In the genomic region with DNA sequence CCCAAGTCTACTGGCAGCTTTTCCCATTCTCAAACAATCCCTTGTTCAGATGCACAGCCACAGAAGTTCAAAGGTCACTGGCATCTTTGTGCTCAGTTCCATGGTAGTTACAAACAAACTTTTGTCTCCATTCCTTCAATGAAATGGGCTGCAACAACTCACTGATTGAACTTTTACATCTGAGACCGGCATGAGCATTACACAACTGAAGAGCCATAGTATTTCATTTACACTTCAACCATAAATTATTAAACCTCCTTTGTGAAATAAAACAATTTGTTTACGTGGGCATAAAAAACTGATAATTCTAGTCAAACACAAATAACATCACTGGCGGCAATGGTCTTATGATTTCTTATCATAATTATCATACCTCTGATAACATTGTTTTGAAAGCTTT, we compare ENCODE assay signal across 1 cellular context.
A peak's percentile ranks its signal among the peaks of the same experiment; 100 is the strongest.
TF ChIP-seq lines count a peak whose summit lies in the region.

No MANE protein-coding gene starts in this region.

TF ChIP-seq in HepG2, 621 proteins besides CTCF, POLR2A, EP300 and RAD21 (continued from another document and continues in another):
- TF ChIP-seq, protein P1, sequence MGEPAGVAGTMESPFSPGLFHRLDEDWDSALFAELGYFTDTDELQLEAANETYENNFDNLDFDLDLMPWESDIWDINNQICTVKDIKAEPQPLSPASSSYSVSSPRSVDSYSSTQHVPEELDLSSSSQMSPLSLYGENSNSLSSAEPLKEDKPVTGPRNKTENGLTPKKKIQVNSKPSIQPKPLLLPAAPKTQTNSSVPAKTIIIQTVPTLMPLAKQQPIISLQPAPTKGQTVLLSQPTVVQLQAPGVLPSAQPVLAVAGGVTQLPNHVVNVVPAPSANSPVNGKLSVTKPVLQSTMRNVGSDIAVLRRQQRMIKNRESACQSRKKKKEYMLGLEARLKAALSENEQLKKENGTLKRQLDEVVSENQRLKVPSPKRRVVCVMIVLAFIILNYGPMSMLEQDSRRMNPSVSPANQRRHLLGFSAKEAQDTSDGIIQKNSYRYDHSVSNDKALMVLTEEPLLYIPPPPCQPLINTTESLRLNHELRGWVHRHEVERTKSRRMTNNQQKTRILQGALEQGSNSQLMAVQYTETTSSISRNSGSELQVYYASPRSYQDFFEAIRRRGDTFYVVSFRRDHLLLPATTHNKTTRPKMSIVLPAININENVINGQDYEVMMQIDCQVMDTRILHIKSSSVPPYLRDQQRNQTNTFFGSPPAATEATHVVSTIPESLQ (CRISPR knock-in tag; conservative IDR thresholded peaks at IDR 0.05) = no peak
- TF ChIP-seq, protein P2, sequence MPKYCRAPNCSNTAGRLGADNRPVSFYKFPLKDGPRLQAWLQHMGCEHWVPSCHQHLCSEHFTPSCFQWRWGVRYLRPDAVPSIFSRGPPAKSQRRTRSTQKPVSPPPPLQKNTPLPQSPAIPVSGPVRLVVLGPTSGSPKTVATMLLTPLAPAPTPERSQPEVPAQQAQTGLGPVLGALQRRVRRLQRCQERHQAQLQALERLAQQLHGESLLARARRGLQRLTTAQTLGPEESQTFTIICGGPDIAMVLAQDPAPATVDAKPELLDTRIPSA (CRISPR knock-in tag; IDR thresholded peaks at IDR 0.05; ENCODE audit: borderline replicate concordance) = no peak
- TF ChIP-seq REXO4 (CRISPR knock-in tag; IDR thresholded peaks at IDR 0.05; ENCODE audit: borderline replicate concordance) (no peak), HNF4G (IDR thresholded peaks at IDR 0.05; ENCODE audit: borderline replicate concordance, low read depth, low read length) (peak; percentile 85), HNF4G (CRISPR knock-in tag; IDR thresholded peaks at IDR 0.05; ENCODE audit: borderline replicate concordance, low read depth) (peak; percentile 56; the same call in 1 of the 2 replicates), RORA (CRISPR knock-in tag; IDR thresholded peaks at IDR 0.05) (no peak), MTF1 (CRISPR knock-in tag; IDR thresholded peaks at IDR 0.05) (no peak), ZNF614 (CRISPR knock-in tag; IDR thresholded peaks at IDR 0.05; ENCODE audit: borderline replicate concordance) (peak; percentile 70; the same call in 1 of the 2 replicates), SP4 (CRISPR knock-in tag; IDR thresholded peaks at IDR 0.05) (no peak), SNAPC2 (CRISPR knock-in tag; IDR thresholded peaks at IDR 0.05) (no peak), NFE2L2 (IDR thresholded peaks at IDR 0.05; ENCODE audit: low read length) (no peak), ZNF235 (CRISPR knock-in tag; IDR thresholded peaks at IDR 0.05; ENCODE audit: borderline replicate concordance) (no peak), ZMYM2 (CRISPR knock-in tag; IDR thresholded peaks at IDR 0.05) (peak; percentile 74), ZBTB3 (CRISPR knock-in tag; IDR thresholded peaks at IDR 0.05; ENCODE audit: borderline replicate concordance, low read depth) (no peak), ZNF549 (CRISPR knock-in tag; IDR thresholded peaks at IDR 0.05) (no peak), JUNB (CRISPR knock-in tag; IDR thresholded peaks at IDR 0.05; ENCODE audit: borderline replicate concordance) (no peak), BHLHE40 (IDR thresholded peaks at IDR 0.05; ENCODE audit: low read length) (no peak), ZNF567 (CRISPR knock-in tag; IDR thresholded peaks at IDR 0.05; ENCODE audit: borderline replicate concordance) (no peak), ZFP41 (CRISPR knock-in tag; IDR thresholded peaks at IDR 0.05; ENCODE audit: borderline replicate concordance) (no peak), ZNF253 (CRISPR knock-in tag; IDR thresholded peaks at IDR 0.05; ENCODE audit: borderline replicate concordance) (no peak), HOXD1 (CRISPR knock-in tag; IDR thresholded peaks at IDR 0.05) (no peak), PPARG (CRISPR knock-in tag; conservative IDR thresholded peaks at IDR 0.05) (peak; percentile 68)
- TF ChIP-seq, protein P3, sequence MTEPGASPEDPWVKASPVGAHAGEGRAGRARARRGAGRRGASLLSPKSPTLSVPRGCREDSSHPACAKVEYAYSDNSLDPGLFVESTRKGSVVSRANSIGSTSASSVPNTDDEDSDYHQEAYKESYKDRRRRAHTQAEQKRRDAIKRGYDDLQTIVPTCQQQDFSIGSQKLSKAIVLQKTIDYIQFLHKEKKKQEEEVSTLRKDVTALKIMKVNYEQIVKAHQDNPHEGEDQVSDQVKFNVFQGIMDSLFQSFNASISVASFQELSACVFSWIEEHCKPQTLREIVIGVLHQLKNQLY (CRISPR knock-in tag; IDR thresholded peaks at IDR 0.05) = 0 out of 2 replicates have a peak, but pooled peaks have one; percentile 52
- TF ChIP-seq, protein P4, sequence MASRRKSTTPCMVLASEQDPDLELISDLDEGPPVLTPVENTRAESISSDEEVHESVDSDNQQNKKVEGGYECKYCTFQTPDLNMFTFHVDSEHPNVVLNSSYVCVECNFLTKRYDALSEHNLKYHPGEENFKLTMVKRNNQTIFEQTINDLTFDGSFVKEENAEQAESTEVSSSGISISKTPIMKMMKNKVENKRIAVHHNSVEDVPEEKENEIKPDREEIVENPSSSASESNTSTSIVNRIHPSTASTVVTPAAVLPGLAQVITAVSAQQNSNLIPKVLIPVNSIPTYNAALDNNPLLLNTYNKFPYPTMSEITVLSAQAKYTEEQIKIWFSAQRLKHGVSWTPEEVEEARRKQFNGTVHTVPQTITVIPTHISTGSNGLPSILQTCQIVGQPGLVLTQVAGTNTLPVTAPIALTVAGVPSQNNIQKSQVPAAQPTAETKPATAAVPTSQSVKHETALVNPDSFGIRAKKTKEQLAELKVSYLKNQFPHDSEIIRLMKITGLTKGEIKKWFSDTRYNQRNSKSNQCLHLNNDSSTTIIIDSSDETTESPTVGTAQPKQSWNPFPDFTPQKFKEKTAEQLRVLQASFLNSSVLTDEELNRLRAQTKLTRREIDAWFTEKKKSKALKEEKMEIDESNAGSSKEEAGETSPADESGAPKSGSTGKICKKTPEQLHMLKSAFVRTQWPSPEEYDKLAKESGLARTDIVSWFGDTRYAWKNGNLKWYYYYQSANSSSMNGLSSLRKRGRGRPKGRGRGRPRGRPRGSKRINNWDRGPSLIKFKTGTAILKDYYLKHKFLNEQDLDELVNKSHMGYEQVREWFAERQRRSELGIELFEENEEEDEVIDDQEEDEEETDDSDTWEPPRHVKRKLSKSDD (CRISPR knock-in tag; IDR thresholded peaks at IDR 0.05; ENCODE audit: low read depth) = no peak
- TF ChIP-seq, protein P5, sequence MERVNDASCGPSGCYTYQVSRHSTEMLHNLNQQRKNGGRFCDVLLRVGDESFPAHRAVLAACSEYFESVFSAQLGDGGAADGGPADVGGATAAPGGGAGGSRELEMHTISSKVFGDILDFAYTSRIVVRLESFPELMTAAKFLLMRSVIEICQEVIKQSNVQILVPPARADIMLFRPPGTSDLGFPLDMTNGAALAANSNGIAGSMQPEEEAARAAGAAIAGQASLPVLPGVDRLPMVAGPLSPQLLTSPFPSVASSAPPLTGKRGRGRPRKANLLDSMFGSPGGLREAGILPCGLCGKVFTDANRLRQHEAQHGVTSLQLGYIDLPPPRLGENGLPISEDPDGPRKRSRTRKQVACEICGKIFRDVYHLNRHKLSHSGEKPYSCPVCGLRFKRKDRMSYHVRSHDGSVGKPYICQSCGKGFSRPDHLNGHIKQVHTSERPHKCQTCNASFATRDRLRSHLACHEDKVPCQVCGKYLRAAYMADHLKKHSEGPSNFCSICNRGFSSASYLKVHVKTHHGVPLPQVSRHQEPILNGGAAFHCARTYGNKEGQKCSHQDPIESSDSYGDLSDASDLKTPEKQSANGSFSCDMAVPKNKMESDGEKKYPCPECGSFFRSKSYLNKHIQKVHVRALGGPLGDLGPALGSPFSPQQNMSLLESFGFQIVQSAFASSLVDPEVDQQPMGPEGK (CRISPR knock-in tag; IDR thresholded peaks at IDR 0.05) = peak; percentile 24; the same call in 1 of the 2 replicates
- TF ChIP-seq, protein P6, sequence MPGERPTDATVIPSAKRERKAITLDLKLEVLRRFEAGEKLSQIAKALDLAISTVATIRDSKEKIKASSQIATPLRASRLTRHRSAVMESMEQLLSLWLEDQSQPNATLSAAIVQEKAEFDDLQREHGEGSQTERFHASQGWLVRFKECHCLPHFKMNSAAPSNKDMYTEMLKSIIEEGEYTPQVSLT (CRISPR knock-in tag; IDR thresholded peaks at IDR 0.05; ENCODE audit: borderline replicate concordance, low read depth) = no peak
- TF ChIP-seq, protein P7, sequence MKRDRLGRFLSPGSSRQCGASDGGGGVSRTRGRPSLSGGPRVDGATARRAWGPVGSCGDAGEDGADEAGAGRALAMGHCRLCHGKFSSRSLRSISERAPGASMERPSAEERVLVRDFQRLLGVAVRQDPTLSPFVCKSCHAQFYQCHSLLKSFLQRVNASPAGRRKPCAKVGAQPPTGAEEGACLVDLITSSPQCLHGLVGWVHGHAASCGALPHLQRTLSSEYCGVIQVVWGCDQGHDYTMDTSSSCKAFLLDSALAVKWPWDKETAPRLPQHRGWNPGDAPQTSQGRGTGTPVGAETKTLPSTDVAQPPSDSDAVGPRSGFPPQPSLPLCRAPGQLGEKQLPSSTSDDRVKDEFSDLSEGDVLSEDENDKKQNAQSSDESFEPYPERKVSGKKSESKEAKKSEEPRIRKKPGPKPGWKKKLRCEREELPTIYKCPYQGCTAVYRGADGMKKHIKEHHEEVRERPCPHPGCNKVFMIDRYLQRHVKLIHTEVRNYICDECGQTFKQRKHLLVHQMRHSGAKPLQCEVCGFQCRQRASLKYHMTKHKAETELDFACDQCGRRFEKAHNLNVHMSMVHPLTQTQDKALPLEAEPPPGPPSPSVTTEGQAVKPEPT (CRISPR knock-in tag; IDR thresholded peaks at IDR 0.05; ENCODE audit: low read depth) = no peak
- TF ChIP-seq, protein P8, sequence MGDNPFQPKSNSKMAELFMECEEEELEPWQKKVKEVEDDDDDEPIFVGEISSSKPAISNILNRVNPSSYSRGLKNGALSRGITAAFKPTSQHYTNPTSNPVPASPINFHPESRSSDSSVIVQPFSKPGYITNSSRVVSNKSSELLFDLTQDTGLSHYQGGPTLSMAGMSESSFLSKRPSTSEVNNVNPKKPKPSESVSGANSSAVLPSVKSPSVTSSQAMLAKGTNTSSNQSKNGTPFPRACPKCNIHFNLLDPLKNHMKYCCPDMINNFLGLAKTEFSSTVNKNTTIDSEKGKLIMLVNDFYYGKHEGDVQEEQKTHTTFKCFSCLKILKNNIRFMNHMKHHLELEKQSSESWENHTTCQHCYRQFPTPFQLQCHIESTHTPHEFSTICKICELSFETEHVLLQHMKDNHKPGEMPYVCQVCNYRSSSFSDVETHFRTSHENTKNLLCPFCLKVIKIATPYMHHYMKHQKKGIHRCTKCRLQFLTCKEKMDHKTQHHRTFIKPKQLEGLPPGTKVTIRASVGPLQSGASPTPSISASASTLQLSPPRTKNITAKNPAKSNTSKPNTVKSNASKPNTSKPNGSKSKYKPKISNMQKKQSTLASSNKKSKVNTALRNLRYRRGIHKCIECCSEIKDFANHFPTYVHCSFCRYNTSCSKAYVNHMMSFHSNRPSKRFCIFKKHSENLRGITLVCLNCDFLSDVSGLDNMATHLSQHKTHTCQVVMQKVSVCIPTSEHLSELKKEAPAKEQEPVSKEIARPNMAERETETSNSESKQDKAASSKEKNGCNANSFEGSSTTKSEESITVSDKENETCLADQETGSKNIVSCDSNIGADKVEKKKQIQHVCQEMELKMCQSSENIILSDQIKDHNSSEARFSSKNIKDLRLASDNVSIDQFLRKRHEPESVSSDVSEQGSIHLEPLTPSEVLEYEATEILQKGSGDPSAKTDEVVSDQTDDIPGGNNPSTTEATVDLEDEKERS (CRISPR knock-in tag; IDR thresholded peaks at IDR 0.05) = no peak
- TF ChIP-seq, protein P9, sequence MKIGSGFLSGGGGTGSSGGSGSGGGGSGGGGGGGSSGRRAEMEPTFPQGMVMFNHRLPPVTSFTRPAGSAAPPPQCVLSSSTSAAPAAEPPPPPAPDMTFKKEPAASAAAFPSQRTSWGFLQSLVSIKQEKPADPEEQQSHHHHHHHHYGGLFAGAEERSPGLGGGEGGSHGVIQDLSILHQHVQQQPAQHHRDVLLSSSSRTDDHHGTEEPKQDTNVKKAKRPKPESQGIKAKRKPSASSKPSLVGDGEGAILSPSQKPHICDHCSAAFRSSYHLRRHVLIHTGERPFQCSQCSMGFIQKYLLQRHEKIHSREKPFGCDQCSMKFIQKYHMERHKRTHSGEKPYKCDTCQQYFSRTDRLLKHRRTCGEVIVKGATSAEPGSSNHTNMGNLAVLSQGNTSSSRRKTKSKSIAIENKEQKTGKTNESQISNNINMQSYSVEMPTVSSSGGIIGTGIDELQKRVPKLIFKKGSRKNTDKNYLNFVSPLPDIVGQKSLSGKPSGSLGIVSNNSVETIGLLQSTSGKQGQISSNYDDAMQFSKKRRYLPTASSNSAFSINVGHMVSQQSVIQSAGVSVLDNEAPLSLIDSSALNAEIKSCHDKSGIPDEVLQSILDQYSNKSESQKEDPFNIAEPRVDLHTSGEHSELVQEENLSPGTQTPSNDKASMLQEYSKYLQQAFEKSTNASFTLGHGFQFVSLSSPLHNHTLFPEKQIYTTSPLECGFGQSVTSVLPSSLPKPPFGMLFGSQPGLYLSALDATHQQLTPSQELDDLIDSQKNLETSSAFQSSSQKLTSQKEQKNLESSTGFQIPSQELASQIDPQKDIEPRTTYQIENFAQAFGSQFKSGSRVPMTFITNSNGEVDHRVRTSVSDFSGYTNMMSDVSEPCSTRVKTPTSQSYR (CRISPR knock-in tag; IDR thresholded peaks at IDR 0.05; ENCODE audit: borderline replicate concordance) = no peak
- TF ChIP-seq, protein P10, sequence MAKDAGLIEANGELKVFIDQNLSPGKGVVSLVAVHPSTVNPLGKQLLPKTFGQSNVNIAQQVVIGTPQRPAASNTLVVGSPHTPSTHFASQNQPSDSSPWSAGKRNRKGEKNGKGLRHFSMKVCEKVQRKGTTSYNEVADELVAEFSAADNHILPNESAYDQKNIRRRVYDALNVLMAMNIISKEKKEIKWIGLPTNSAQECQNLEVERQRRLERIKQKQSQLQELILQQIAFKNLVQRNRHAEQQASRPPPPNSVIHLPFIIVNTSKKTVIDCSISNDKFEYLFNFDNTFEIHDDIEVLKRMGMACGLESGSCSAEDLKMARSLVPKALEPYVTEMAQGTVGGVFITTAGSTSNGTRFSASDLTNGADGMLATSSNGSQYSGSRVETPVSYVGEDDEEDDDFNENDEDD (CRISPR knock-in tag; IDR thresholded peaks at IDR 0.05; ENCODE audit: borderline replicate concordance) = no peak
- TF ChIP-seq, protein P11, sequence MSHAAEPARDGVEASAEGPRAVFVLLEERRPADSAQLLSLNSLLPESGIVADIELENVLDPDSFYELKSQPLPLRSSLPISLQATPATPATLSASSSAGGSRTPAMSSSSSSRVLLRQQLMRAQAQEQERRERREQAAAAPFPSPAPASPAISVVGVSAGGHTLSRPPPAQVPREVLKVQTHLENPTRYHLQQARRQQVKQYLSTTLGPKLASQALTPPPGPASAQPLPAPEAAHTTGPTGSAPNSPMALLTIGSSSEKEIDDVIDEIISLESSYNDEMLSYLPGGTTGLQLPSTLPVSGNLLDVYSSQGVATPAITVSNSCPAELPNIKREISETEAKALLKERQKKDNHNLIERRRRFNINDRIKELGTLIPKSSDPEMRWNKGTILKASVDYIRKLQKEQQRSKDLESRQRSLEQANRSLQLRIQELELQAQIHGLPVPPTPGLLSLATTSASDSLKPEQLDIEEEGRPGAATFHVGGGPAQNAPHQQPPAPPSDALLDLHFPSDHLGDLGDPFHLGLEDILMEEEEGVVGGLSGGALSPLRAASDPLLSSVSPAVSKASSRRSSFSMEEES (CRISPR knock-in tag; IDR thresholded peaks at IDR 0.05) = no peak
- TF ChIP-seq, protein P12, sequence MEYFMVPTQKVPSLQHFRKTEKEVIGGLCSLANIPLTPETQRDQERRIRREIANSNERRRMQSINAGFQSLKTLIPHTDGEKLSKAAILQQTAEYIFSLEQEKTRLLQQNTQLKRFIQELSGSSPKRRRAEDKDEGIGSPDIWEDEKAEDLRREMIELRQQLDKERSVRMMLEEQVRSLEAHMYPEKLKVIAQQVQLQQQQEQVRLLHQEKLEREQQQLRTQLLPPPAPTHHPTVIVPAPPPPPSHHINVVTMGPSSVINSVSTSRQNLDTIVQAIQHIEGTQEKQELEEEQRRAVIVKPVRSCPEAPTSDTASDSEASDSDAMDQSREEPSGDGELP (IDR thresholded peaks at IDR 0.05; ENCODE audit: borderline replicate concordance, low read depth) = no peak
